In the genomic region with DNA sequence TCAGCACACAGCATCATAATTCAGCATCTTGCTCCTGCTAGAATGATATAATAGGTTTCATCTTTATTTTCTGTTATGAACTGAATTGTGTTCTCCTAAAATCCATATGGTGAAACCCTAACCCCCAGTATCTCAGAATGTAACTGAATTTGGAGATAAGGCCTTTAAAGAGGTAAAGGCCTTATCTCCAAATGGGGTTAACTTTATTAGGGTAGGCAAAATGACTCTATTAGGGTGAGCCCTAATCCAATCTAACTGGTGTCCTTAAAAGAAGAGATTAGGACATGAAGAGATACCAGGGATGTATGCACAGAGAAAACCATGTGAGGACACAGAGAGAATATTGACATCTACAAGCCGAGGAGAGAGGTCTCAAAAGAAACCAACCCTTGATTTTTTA, we compare ENCODE assay signal across 1 cellular context.
TF ChIP-seq lines count a peak whose summit lies in the region.

No MANE protein-coding gene starts in this region.

TF ChIP-seq in SK-N-SH, 30 proteins besides CTCF, POLR2A, EP300 and RAD21 (continued from another document):
- TF ChIP-seq, protein P1, sequence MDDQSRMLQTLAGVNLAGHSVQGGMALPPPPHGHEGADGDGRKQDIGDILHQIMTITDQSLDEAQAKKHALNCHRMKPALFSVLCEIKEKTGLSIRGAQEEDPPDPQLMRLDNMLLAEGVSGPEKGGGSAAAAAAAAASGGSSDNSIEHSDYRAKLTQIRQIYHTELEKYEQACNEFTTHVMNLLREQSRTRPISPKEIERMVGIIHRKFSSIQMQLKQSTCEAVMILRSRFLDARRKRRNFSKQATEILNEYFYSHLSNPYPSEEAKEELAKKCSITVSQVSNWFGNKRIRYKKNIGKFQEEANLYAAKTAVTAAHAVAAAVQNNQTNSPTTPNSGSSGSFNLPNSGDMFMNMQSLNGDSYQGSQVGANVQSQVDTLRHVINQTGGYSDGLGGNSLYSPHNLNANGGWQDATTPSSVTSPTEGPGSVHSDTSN (IDR thresholded peaks at IDR 0.05), result no peak
- TF ChIP-seq NFIC (IDR thresholded peaks at IDR 0.05; ENCODE audit: borderline replicate concordance) (no peak), REST (IDR thresholded peaks at IDR 0.05; ENCODE audit: low read depth, low read length) (no peak), POLR2AphosphoS5 (IDR thresholded peaks at IDR 0.05; ENCODE audit: low read depth, low read length) (no peak), YY1 (IDR thresholded peaks at IDR 0.05; ENCODE audit: low read depth) (no peak), EZH2phosphoT487 (IDR thresholded peaks at IDR 0.05; ENCODE audit: borderline replicate concordance, low read depth) (no peak), ZBTB33 (IDR thresholded peaks at IDR 0.05; ENCODE audit: borderline replicate concordance, low read depth) (no peak), MAX (IDR thresholded peaks at IDR 0.05; ENCODE audit: low read depth) (no peak), RXRA (IDR thresholded peaks at IDR 0.05; ENCODE audit: borderline replicate concordance, low read depth) (no peak), IRF3 (IDR thresholded peaks at IDR 0.05; ENCODE audit: low read depth, low read length) (no peak), RFX5 (IDR thresholded peaks at IDR 0.05; ENCODE audit: low read length) (no peak), GABPA (IDR thresholded peaks at IDR 0.05; ENCODE audit: low read depth) (no peak), CHD2 (IDR thresholded peaks at IDR 0.05; ENCODE audit: low read length, partially characterized antibody) (peak; percentile 79), FOSL2 (IDR thresholded peaks at IDR 0.05; ENCODE audit: borderline replicate concordance, low read depth) (no peak), NRF1 (IDR thresholded peaks at IDR 0.05; ENCODE audit: low read depth, low read length) (no peak), TEAD4 (IDR thresholded peaks at IDR 0.05; ENCODE audit: borderline replicate concordance, insufficient read depth) (no peak), GATA2 (CRISPR knock-in tag; IDR thresholded peaks at IDR 0.05) (peak; percentile 98), MXI1 (IDR thresholded peaks at IDR 0.05; ENCODE audit: low read depth, low read length) (peak; percentile 54; the same call in 1 of the 2 replicates), FOXM1 (IDR thresholded peaks at IDR 0.05; ENCODE audit: low read depth) (no peak), FOXJ3 (CRISPR knock-in tag; IDR thresholded peaks at IDR 0.05) (peak; percentile 69), MEF2A (IDR thresholded peaks at IDR 0.05; ENCODE audit: borderline replicate concordance, low read depth) (no peak), ELF1 (IDR thresholded peaks at IDR 0.05) (no peak), RCOR1 (IDR thresholded peaks at IDR 0.05; ENCODE audit: low read length) (peak; percentile 98), SMC3 (IDR thresholded peaks at IDR 0.05; ENCODE audit: low read depth, low read length) (no peak), TAF1 (IDR thresholded peaks at IDR 0.05; ENCODE audit: borderline replicate concordance, low read depth, low read length) (no peak), SIN3A (IDR thresholded peaks at IDR 0.05; ENCODE audit: borderline replicate concordance, low read depth, low read length) (no peak)
- TF ChIP-seq, protein P2, sequence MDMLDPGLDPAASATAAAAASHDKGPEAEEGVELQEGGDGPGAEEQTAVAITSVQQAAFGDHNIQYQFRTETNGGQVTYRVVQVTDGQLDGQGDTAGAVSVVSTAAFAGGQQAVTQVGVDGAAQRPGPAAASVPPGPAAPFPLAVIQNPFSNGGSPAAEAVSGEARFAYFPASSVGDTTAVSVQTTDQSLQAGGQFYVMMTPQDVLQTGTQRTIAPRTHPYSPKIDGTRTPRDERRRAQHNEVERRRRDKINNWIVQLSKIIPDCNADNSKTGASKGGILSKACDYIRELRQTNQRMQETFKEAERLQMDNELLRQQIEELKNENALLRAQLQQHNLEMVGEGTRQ (IDR thresholded peaks at IDR 0.05; ENCODE audit: borderline replicate concordance, low read depth, low read length), result no peak
- TF ChIP-seq, protein P3, sequence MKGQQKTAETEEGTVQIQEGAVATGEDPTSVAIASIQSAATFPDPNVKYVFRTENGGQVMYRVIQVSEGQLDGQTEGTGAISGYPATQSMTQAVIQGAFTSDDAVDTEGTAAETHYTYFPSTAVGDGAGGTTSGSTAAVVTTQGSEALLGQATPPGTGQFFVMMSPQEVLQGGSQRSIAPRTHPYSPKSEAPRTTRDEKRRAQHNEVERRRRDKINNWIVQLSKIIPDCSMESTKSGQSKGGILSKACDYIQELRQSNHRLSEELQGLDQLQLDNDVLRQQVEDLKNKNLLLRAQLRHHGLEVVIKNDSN (IDR thresholded peaks at IDR 0.05; ENCODE audit: borderline replicate concordance, low read depth), result no peak
